Comparison of ENCODE assay signal across 10 cellular contexts in genomic region chr3:177051419-177051818, GRCh38.
DNase-seq lines count a peak whose midpoint lies in the region; ATAC-seq and TF ChIP-seq lines count a peak whose summit lies in the region.
"Had no signal": no experiment of that assay in that cellular context is flagged by ENCODE, and none has a peak within 500 bp of the region (broad histone marks: within the 10 kb centered on the region; RNA-seq: fewer than 3 reads in every experiment).

No MANE protein-coding gene starts in this region.

- CTCF ChIA-PET in activated CD8-positive, alpha-beta T cell treated with anti-CD3 and anti-CD28 coated beads, Interleukin-2, amount 10 ng/mL, durations not matched to agents 7 days and 5 days (lab: Charles Lee), result interaction anchor here (0.6 to 3.0 kb wide), 21 partner anchors 8 to 1334 kb away, joined by 3 to 29 read pairs (median 4); partner anchors contain the start of gene TBL1XR1

- peaks cover 46% of the 10 kb centered on the region for H3K36me3 Mint-ChIP-seq in activated CD8-positive, alpha-beta T cell treated with anti-CD3 and anti-CD28 coated beads, Interleukin-2, amount 10 ng/mL, durations not matched to agents 7 days and 5 days (ENCODE audit: low read depth)
- H3K36me3 Mint-ChIP-seq in nephron (ENCODE audit: low read depth), result peaks cover 48% of the 10 kb centered on the region

- peak overlapping the region; percentile 68 for H3K27ac Mint-ChIP-seq in activated CD8-positive, alpha-beta T cell treated with anti-CD3 and anti-CD28 coated beads, Interleukin-2, amount 10 ng/mL, durations not matched to agents 7 days and 5 days
- H3K27ac Mint-ChIP-seq in nephron, result peak overlapping the region; percentile 51 to 84 (median 56)

- H3K4me1 Mint-ChIP-seq in activated CD8-positive, alpha-beta T cell treated with anti-CD3 and anti-CD28 coated beads, Interleukin-2, amount 10 ng/mL, durations not matched to agents 7 days and 5 days (ENCODE audit: low read depth), result peaks cover 17% of the 10 kb centered on the region
- H3K4me1 Mint-ChIP-seq in nephron, result peaks cover 40% of the 10 kb centered on the region

- no peaks in the 10 kb centered on the region for H3K27me3 Mint-ChIP-seq in activated CD8-positive, alpha-beta T cell treated with anti-CD3 and anti-CD28 coated beads, Interleukin-2, amount 10 ng/mL, durations not matched to agents 7 days and 5 days (ENCODE audit: low read depth)
- H3K27me3 Mint-ChIP-seq in nephron (ENCODE audit: low read depth), result no peaks in the 10 kb centered on the region
- H3K27me3 Mint-ChIP-seq: central memory CD8-positive, alpha-beta T cell had no signal

- H3K9me3 Mint-ChIP-seq in activated CD8-positive, alpha-beta T cell treated with anti-CD3 and anti-CD28 coated beads, Interleukin-2, amount 10 ng/mL, durations not matched to agents 7 days and 5 days (ENCODE audit: insufficient read depth), result no peaks in the 10 kb centered on the region
- H3K9me3 Mint-ChIP-seq in nephron, result no peaks in the 10 kb centered on the region
- H3K9me3 Mint-ChIP-seq: central memory CD8-positive, alpha-beta T cell had no signal

- no peak for TF ChIP-seq CTCF in nephron (IDR thresholded peaks at IDR 0.05; ENCODE audit: unreplicated experiment in 3 of 3)

- POLR2A ChIA-PET in activated CD8-positive, alpha-beta T cell treated with anti-CD3 and anti-CD28 coated beads, Interleukin-2, amount 10 ng/mL, durations not matched to agents 7 days and 5 days (lab: Charles Lee), result interaction anchor here (0.6 to 2.2 kb wide), 6 partner anchors 79 to 308 kb away, joined by 3 to 8 read pairs (median 3); partner anchors contain the start of gene TBL1XR1

- no peak for ATAC-seq in activated CD8-positive, alpha-beta T cell treated with anti-CD3 and anti-CD28 coated beads, Interleukin-2, amount 10 ng/mL, durations not matched to agents 7 days and 5 days
- no peak for ATAC-seq in GM21786 (IDR thresholded peaks at IDR 0.05; ENCODE audit: unreplicated experiment)

- H3K4me3 Mint-ChIP-seq in activated CD8-positive, alpha-beta T cell treated with anti-CD3 and anti-CD28 coated beads, Interleukin-2, amount 10 ng/mL, durations not matched to agents 7 days and 5 days, result no peak overlapping the region
- peak overlapping the region in 1 of 3 experiments; percentile 7 for H3K4me3 Mint-ChIP-seq in nephron
- H3K4me3 Mint-ChIP-seq: central memory CD8-positive, alpha-beta T cell had no signal

- DNase-seq in COLO668 (lab: John Stamatoyannopoulos, UW; ENCODE audit: unreplicated experiment) (peak; percentile 31), NCI-H2107 (lab: John Stamatoyannopoulos, UW) (peak; percentile 50), KG1 (lab: John Stamatoyannopoulos, UW) (no peak), AG20443 (ENCODE audit: low spot score) (no peak)
- no peak for DNase-seq in activated CD8-positive, alpha-beta T cell treated with anti-CD3 and anti-CD28 coated beads, Interleukin-2, amount 10 ng/mL, durations not matched to agents 7 days and 5 days
- DNase-seq in activated CD4-positive, alpha-beta T cell treated with anti-CD3 and anti-CD28 coated beads for 4 hours, result no peak
- DNase-seq: stimulated activated CD8-positive, alpha-beta memory T cell treated with anti-CD3 and anti-CD28 coated beads, Interleukin-4, amount 100 ng/mL, for 48 hours had no signal

Comparison
In these comparisons a context has a peak if more than half of its experiments do, and no peak if none do; other contexts are left out.
1. DNase-seq: peak in COLO668 (single experiment) and NCI-H2107 (single experiment); none in activated CD8-positive, alpha-beta T cell treated with anti-CD3 and anti-CD28 coated beads, Interleukin-2, amount 10 ng/mL, durations not matched to agents 7 days and 5 days (single experiment), activated CD4-positive, alpha-beta T cell treated with anti-CD3 and anti-CD28 coated beads for 4 hours (0 of 2), KG1 (single experiment) and AG20443 (single experiment).